ENCODE assay signal across 18 cellular contexts in genomic region chr12:75476076-75476475, GRCh38. TPM values are rescaled to one million over a fixed set of nuclear protein-coding genes. Genes with fewer than 3 reads are reported as not detected.
DNase-seq lines count a peak whose midpoint lies in the region; ATAC-seq and TF ChIP-seq lines count a peak whose summit lies in the region.
"Had no signal": no experiment of that assay in that cellular context is flagged by ENCODE, and none has a peak within 500 bp of the region (broad histone marks: within the 10 kb centered on the region; RNA-seq: fewer than 3 reads in every experiment).

No MANE protein-coding gene starts in this region.

- H3K4me3 Mint-ChIP-seq in activated naive CD8-positive, alpha-beta T cell treated with anti-CD3 and anti-CD28 coated beads, Interleukin-2, amount 50 U/mL, for 24 hours = no peak overlapping the region
- no peak overlapping the region for H3K4me3 Mint-ChIP-seq in mesothelial cell of epicardium
- H3K4me3 Mint-ChIP-seq: CD8-positive, alpha-beta T cell had no signal

- H3K27me3 Mint-ChIP-seq in activated naive CD8-positive, alpha-beta T cell treated with anti-CD3 and anti-CD28 coated beads, Interleukin-2, amount 50 U/mL, for 24 hours = peaks cover 5% of the 10 kb centered on the region
- no peaks in the 10 kb centered on the region for H3K27me3 Mint-ChIP-seq in mesothelial cell of epicardium (ENCODE audit: low read depth)

- H3K4me1 Mint-ChIP-seq in activated naive CD8-positive, alpha-beta T cell treated with anti-CD3 and anti-CD28 coated beads, Interleukin-2, amount 50 U/mL, for 24 hours = peaks cover 59% of the 10 kb centered on the region
- H3K4me1 Mint-ChIP-seq in mesothelial cell of epicardium = peaks cover 22% of the 10 kb centered on the region

- H3K36me3 Mint-ChIP-seq in activated naive CD8-positive, alpha-beta T cell treated with anti-CD3 and anti-CD28 coated beads, Interleukin-2, amount 50 U/mL, for 24 hours (ENCODE audit: low read depth) = no peaks in the 10 kb centered on the region
- no peaks in the 10 kb centered on the region for H3K36me3 Mint-ChIP-seq in mesothelial cell of epicardium

- no peaks in the 10 kb centered on the region for H3K9me3 Mint-ChIP-seq in activated naive CD8-positive, alpha-beta T cell treated with anti-CD3 and anti-CD28 coated beads, Interleukin-2, amount 50 U/mL, for 24 hours
- no peaks in the 10 kb centered on the region for H3K9me3 Mint-ChIP-seq in mesothelial cell of epicardium
- H3K9me3 Mint-ChIP-seq: CD8-positive, alpha-beta T cell had no signal

- peak overlapping the region; percentile 61 for H3K27ac Mint-ChIP-seq in activated naive CD8-positive, alpha-beta T cell treated with anti-CD3 and anti-CD28 coated beads, Interleukin-2, amount 50 U/mL, for 24 hours
- H3K27ac Mint-ChIP-seq in mesothelial cell of epicardium = no peak overlapping the region
- H3K27ac Mint-ChIP-seq: CD8-positive, alpha-beta T cell had no signal

- ATAC-seq in activated naive CD8-positive, alpha-beta T cell treated with anti-CD3 and anti-CD28 coated beads, Interleukin-2, amount 50 U/mL, for 24 hours = peak; percentile 29
- peak; percentile 12 for ATAC-seq in stimulated activated naive CD8-positive, alpha-beta T cell treated with anti-CD3 and anti-CD28 coated beads, Interleukin-15, Interleukin-2, amounts not matched to agents 100 U/mL and 50 U/mL, for 24 hours
- ATAC-seq: CD8-positive, alpha-beta T cell; Panc1 had no signal

- no peak for TF ChIP-seq CTCF in mesothelial cell of epicardium (IDR thresholded peaks at IDR 0.05; ENCODE audit: unreplicated experiment)

- peak; percentile 40 to 65 for DNase-seq in activated CD4-positive, alpha-beta T cell treated with anti-CD3 and anti-CD28 coated beads, Interleukin-2, amount 50 U/mL, for 48 hours
- no peak for DNase-seq in activated CD4-positive, alpha-beta T cell treated with anti-CD3 and anti-CD28 coated beads, Interleukin-2, amount 50 U/mL, for 4 hours
- DNase-seq in stimulated activated CD4-positive, alpha-beta T cell treated with anti-CD3 and anti-CD28 coated beads, Interleukin-15, amount 100 ng/mL, for 24 hours = peak; percentile 64
- no peak for DNase-seq in stimulated activated CD4-positive, alpha-beta T cell treated with anti-CD3 and anti-CD28 coated beads, Interleukin-2, amount 100 ng/mL, for 48 hours
- peak; percentile 53 for DNase-seq in activated naive CD8-positive, alpha-beta T cell treated with anti-CD3 and anti-CD28 coated beads, Interleukin-2, amount 50 U/mL, for 24 hours
- DNase-seq in stimulated activated naive CD8-positive, alpha-beta T cell treated with anti-CD3 and anti-CD28 coated beads, Interleukin-15, Interleukin-2, amounts not matched to agents 100 U/mL and 50 U/mL, for 24 hours = peak; percentile 49
- DNase-seq in NCI-H2171 treated with DMSO at 0.1 percent for 48 hours (lab: John Stamatoyannopoulos, UW) (no peak), mesothelial cell of epicardium (ENCODE audit: low spot score in 2 of 2, unreplicated experiment in 2 of 2) (no peak)
- DNase-seq: CD8-positive, alpha-beta T cell; GM23248; HCEC 1CT; IMR-90; Karpas-422; MG63; NCI-H1092; NCI-H2081 treated with DMSO at 0.1 percent for 48 hours; NCI-H524 treated with DMSO at 0.1 percent for 48 hours had no signal

RNA-seq across cellular contexts. Expression of gene GLIPR1, which starts 4.5 kb away (rescaled TPM):
- total RNA-seq in mesothelial cell of epicardium = 25.3 to 30.5 TPM (median 25.8 TPM) in 3 replicates

RNA-seq across cellular contexts. Expression of gene KRR1, which starts 35.3 kb away (rescaled TPM):
- total RNA-seq in mesothelial cell of epicardium = 63.9 to 66.6 TPM (median 65.7 TPM) in 3 replicates

Comparison
In these comparisons a context has a peak if more than half of its experiments do, and no peak if none do; other contexts are left out.
1. DNase-seq: peak in activated CD4-positive, alpha-beta T cell treated with anti-CD3 and anti-CD28 coated beads, Interleukin-2, amount 50 U/mL, for 48 hours (2 of 2), stimulated activated CD4-positive, alpha-beta T cell treated with anti-CD3 and anti-CD28 coated beads, Interleukin-15, amount 100 ng/mL, for 24 hours (single experiment), activated naive CD8-positive, alpha-beta T cell treated with anti-CD3 and anti-CD28 coated beads, Interleukin-2, amount 50 U/mL, for 24 hours (single experiment) and stimulated activated naive CD8-positive, alpha-beta T cell treated with anti-CD3 and anti-CD28 coated beads, Interleukin-15, Interleukin-2, amounts not matched to agents 100 U/mL and 50 U/mL, for 24 hours (single experiment); none in activated CD4-positive, alpha-beta T cell treated with anti-CD3 and anti-CD28 coated beads, Interleukin-2, amount 50 U/mL, for 4 hours (0 of 2), stimulated activated CD4-positive, alpha-beta T cell treated with anti-CD3 and anti-CD28 coated beads, Interleukin-2, amount 100 ng/mL, for 48 hours (0 of 2), NCI-H2171 treated with DMSO at 0.1 percent for 48 hours (single experiment) and mesothelial cell of epicardium (0 of 2).